9 cellular contexts compared by ENCODE assay signal in the genomic region with DNA sequence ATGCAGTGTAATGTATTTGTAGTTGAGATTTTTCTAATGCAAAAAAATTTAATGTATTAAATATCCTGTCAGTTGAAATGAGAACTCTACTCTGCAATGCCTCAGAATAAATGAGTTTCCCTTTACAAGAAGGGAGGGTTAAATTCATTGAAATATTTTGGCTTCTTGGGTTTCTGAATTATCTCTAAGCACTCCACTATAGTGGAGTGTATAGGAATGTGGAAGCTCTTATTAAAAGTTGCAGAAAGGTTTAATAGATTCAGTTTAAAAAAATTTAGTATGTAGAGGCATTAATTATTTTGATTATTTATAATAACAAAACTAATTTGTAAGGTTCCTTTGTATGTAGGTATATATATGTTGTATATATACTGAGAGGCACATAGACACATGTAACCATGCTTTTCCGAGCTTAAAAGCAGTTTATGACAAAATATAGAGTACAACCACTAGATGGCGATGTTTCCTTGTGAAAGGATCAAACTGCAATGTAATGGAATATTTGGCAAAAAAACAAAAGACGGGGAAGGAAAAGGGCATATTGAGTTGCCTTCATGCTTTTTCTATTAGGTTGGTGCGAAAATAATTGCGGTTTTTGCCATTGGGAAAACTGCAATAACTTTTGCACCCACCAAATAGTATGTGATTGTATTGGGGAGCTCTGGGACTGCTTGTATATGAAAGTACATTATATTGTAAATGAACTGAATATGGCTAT.
DNase-seq lines count a peak whose midpoint lies in the region; ATAC-seq and TF ChIP-seq lines count a peak whose summit lies in the region.
"Had no signal": no experiment of that assay in that cellular context is flagged by ENCODE, and none has a peak within 500 bp of the region (broad histone marks: within the 10 kb centered on the region; RNA-seq: fewer than 3 reads in every experiment).

No MANE protein-coding gene starts in this region.

- no peak overlapping the region for H3K27ac ChIP-seq in CD4-positive, CD25-positive, alpha-beta regulatory T cell (ENCODE audit: insufficient read depth, low read length, poor library complexity, severe bottlenecking)
- no peak overlapping the region for H3K27ac ChIP-seq in thyroid gland

- ATAC-seq in CD4-positive, CD25-positive, alpha-beta regulatory T cell (ENCODE audit: low read depth in 2 of 2) = no peak
- ATAC-seq in GM18868 (IDR thresholded peaks at IDR 0.05; ENCODE audit: unreplicated experiment) = peak; percentile 87
- peak; percentile 63 for ATAC-seq in HG03135 (IDR thresholded peaks at IDR 0.05; ENCODE audit: unreplicated experiment)
- no peak for ATAC-seq in GM19324 (IDR thresholded peaks at IDR 0.05; ENCODE audit: low FRiP score, unreplicated experiment)

- H3K4me3 ChIP-seq in CD4-positive, CD25-positive, alpha-beta regulatory T cell (ENCODE audit: low read depth, low read length) = no peak overlapping the region
- no peak overlapping the region for H3K4me3 ChIP-seq in thyroid gland (replicated peaks in 1 of 3)

- H3K9me3 Mint-ChIP-seq in CD4-positive, CD25-positive, alpha-beta regulatory T cell = peaks cover 0 to 1% (median 0%) of the 10 kb centered on the region in 7 donors

- intact Hi-C loops in thyroid gland (cut with DNase I) = no loop called here

- no peak for TF ChIP-seq POLR2A in thyroid gland (IDR thresholded peaks at IDR 0.05)

- H3K36me3 Mint-ChIP-seq in CD4-positive, CD25-positive, alpha-beta regulatory T cell = no peaks in the 10 kb centered on the region
- H3K36me3 Mint-ChIP-seq: naive B cell had no signal

- no peak overlapping the region for H3K27ac Mint-ChIP-seq in CD4-positive, CD25-positive, alpha-beta regulatory T cell

- 15 to 19% methylated on average over 5 of the region's 5 CpGs for WGBS in thyroid gland, 2 donors

- no peaks in the 10 kb centered on the region for H3K4me1 ChIP-seq in CD4-positive, CD25-positive, alpha-beta regulatory T cell (ENCODE audit: control insufficient read depth, insufficient read depth, low read length, poor library complexity, severe bottlenecking)
- no peaks in the 10 kb centered on the region for H3K4me1 ChIP-seq in thyroid gland

- peak in 2 of 3 donors; percentile 20 to 51 for DNase-seq in CD4-positive, CD25-positive, alpha-beta regulatory T cell
- peak; percentile 48 for DNase-seq in NCI-H2196 treated with DMSO at 0.1 percent for 48 hours (lab: John Stamatoyannopoulos, UW; ENCODE audit: unreplicated experiment)
- peak; percentile 70 for DNase-seq in amniotic stem cell (lab: John Stamatoyannopoulos, UW)
- peak; percentile 38 for DNase-seq in iPS DF 4.7 (ENCODE audit: extremely low read depth, low spot score)
- DNase-seq in thyroid gland = no peak
- DNase-seq: naive B cell had no signal

- no peak overlapping the region for H3K4me3 Mint-ChIP-seq in CD4-positive, CD25-positive, alpha-beta regulatory T cell

- H3K27me3 Mint-ChIP-seq in CD4-positive, CD25-positive, alpha-beta regulatory T cell = peaks cover 7% of the 10 kb centered on the region

- no peaks in the 10 kb centered on the region for H3K27me3 ChIP-seq in CD4-positive, CD25-positive, alpha-beta regulatory T cell (ENCODE audit: control insufficient read depth, insufficient read depth, low read length)
- H3K27me3 ChIP-seq in thyroid gland = no peaks in the 10 kb centered on the region

- H3K36me3 ChIP-seq in CD4-positive, CD25-positive, alpha-beta regulatory T cell (ENCODE audit: control insufficient read depth, insufficient read depth, low read length) = no peaks in the 10 kb centered on the region
- peaks cover 0 to 3% of the 10 kb centered on the region in 2 donors for H3K36me3 ChIP-seq in thyroid gland

- TF ChIP-seq CTCF in thyroid gland (IDR thresholded peaks at IDR 0.05) = peak; percentile 27 to 82 (median 65)

- H3K9me3 ChIP-seq in CD4-positive, CD25-positive, alpha-beta regulatory T cell (ENCODE audit: control insufficient read depth in 2 of 2, low read length in 2 of 2) = no peaks in the 10 kb centered on the region
- no peaks in the 10 kb centered on the region for H3K9me3 ChIP-seq in thyroid gland

- peaks cover 0 to 2% (median 0%) of the 10 kb centered on the region in 4 donors for H3K4me1 Mint-ChIP-seq in CD4-positive, CD25-positive, alpha-beta regulatory T cell
- H3K4me1 Mint-ChIP-seq: naive B cell had no signal

Comparison
In these comparisons a context has a peak if more than half of its experiments do, and no peak if none do; other contexts are left out.
1. ATAC-seq: peak in GM18868 (single experiment) and HG03135 (single experiment); none in CD4-positive, CD25-positive, alpha-beta regulatory T cell (0 of 2) and GM19324 (single experiment).
2. DNase-seq: peak in CD4-positive, CD25-positive, alpha-beta regulatory T cell (2 of 3), NCI-H2196 treated with DMSO at 0.1 percent for 48 hours (single experiment), amniotic stem cell (single experiment) and iPS DF 4.7 (single experiment); none in thyroid gland (0 of 2).